1 cellular context compared by ENCODE assay signal in the genomic region with DNA sequence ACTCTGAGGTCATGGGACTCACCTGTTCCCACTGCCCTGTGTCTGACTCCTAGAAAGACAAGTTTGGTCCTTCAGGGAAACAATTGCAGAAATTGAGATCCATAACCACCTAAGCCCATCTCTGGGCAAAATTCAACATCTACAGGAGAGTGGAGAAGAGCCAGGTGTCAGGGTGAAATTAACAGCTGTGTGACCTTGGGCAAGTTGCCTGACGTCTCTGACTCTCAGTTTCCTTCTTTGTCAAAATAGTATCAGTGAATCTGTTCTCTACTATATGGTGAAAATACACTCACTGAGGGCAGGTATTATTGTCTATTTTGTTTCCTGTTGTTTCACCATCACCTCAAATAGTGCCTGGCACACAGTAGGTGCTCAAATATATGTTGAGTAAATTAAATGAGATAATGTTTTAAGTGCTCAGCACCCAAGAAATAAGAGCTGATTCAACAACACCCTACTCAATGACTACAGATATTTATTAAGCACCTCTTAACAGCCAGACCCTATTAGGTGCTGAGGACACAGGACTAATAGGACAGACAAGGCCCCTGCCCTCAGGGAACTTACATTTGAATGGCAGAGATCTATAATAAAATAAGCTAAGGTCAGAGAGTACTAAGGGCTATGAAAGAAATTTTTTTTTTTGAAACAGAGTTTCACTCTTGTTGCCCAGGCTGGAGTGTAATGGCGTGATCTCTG.
TF ChIP-seq lines count a peak whose summit lies in the region.

No MANE protein-coding gene starts in this region.

TF ChIP-seq in H1, 55 proteins besides CTCF, POLR2A, EP300 and RAD21:
- TF ChIP-seq KDM5A (IDR thresholded peaks at IDR 0.05; ENCODE audit: low read length) = no peak
- TF ChIP-seq CTBP2 (IDR thresholded peaks at IDR 0.05; ENCODE audit: borderline replicate concordance, insufficient read depth, insufficient read length, low read length) = no peak
- no peak for TF ChIP-seq GTF2F1 (IDR thresholded peaks at IDR 0.05; ENCODE audit: borderline replicate concordance, low read depth, low read length)
- no peak for TF ChIP-seq PHF8 (conservative IDR thresholded peaks at IDR 0.05; ENCODE audit: low read depth, low read length)
- TF ChIP-seq TAF7 (optimal IDR thresholded peaks at IDR 0.05; ENCODE audit: borderline replicate concordance, low read depth, low read length) = no peak
- no peak for TF ChIP-seq YY1 (IDR thresholded peaks at IDR 0.05; ENCODE audit: low read depth, low read length)
- TF ChIP-seq CHD1 (IDR thresholded peaks at IDR 0.05; ENCODE audit: low read depth, low read length) = no peak
- TF ChIP-seq TAF1 (IDR thresholded peaks at IDR 0.05; ENCODE audit: low read depth, low read length) = no peak
- TF ChIP-seq RFX5 (IDR thresholded peaks at IDR 0.05; ENCODE audit: borderline replicate concordance, low read depth, low read length) = no peak
TF ChIP-seq in H1: peak in this region for 0.
